In the genomic region with DNA sequence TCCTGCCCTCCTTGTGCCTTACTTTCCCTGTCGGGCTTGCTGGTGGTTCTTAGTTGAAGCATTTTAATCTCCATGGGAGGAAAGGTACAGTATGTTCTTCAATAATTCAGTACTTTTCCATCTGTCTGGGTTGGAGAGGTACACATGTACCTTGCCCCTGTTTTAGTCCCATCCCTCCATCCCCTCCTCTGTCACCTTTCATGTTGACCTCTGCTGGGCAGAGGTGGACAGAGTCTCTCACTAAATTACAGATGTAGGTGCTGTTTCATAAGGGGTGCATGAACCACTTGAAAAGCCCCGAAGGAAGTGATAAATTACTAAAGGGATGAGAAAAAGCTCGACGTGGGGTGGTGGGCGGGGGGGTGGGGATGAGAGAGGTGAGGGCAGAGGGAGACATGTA, we compare ENCODE assay signal across 10 cellular contexts. TPM values are rescaled to one million over a fixed set of nuclear protein-coding genes. Genes with fewer than 3 reads are reported as not detected.
DNase-seq lines count a peak whose midpoint lies in the region; ATAC-seq and TF ChIP-seq lines count a peak whose summit lies in the region.
"Had no signal": no experiment of that assay in that cellular context is flagged by ENCODE, and none has a peak within 500 bp of the region (broad histone marks: within the 10 kb centered on the region; RNA-seq: fewer than 3 reads in every experiment).

No MANE protein-coding gene starts in this region.

- H3K36me3 Mint-ChIP-seq in Calu3 (ENCODE audit: insufficient read depth, unreplicated experiment): peaks cover 32% of the 10 kb centered on the region

- H3K27ac ChIP-seq in RWPE1 (peak overlapping the region; percentile 94), epithelial cell of prostate (peak overlapping the region; percentile 92), rectal smooth muscle tissue (ENCODE audit: low read depth, low read length) (peak overlapping the region; percentile 94)

- no peak overlapping the region for H3K4me3 ChIP-seq in rectal smooth muscle tissue (ENCODE audit: low read length)

- DNase-seq in Calu3 (no peak), RWPE1 (ENCODE audit: low spot score) (no peak), epithelial cell of prostate (ENCODE audit: low read depth, low spot score) (no peak), cerebellum (ENCODE audit: low spot score) (no peak)
- DNase-seq: anterior cingulate cortex, NCI-H1694 had no signal

- CTCF ChIA-PET in Calu3 (lab: Charles Lee): no interaction called here
- CTCF ChIA-PET in RWPE1 (lab: Yijun Ruan, JAX): interaction anchor here (0.6 to 2.0 kb wide), 2 partner anchors 15 to 82 kb away, joined by 3 to 7 read pairs; no protein-coding TSS in a partner anchor

- H3K27me3 Mint-ChIP-seq in Calu3 (ENCODE audit: unreplicated experiment): no peaks in the 10 kb centered on the region

- H3K27me3 ChIP-seq in rectal smooth muscle tissue (ENCODE audit: control insufficient read depth, insufficient read depth, low read length): no peaks in the 10 kb centered on the region

- BruUV-seq in Calu3 (replicated peaks; lab: Mats Ljungman, UMichigan): no TSS peak

- TF ChIP-seq CTCF in Calu3 (IDR thresholded peaks at IDR 0.05; ENCODE audit: unreplicated experiment): no peak
- TF ChIP-seq CTCF in RWPE1 (conservative IDR thresholded peaks at IDR 0.05; ENCODE audit: low read depth): no peak

- no peak overlapping the region for H3K9ac ChIP-seq in rectal smooth muscle tissue (ENCODE audit: low read length)

- POLR2A ChIA-PET in RWPE1 (lab: Yijun Ruan, JAX; ENCODE audit: low non-redundant PET): no interaction called here

- no peak for ATAC-seq in GM21526 (IDR thresholded peaks at IDR 0.05; ENCODE audit: low FRiP score, unreplicated experiment)
- ATAC-seq in HG03520 (IDR thresholded peaks at IDR 0.05; ENCODE audit: unreplicated experiment): no peak
- no peak for ATAC-seq in HG02884 (IDR thresholded peaks at IDR 0.05; ENCODE audit: unreplicated experiment)

- H3K4me1 ChIP-seq in rectal smooth muscle tissue (ENCODE audit: control insufficient read depth, insufficient read depth, low read length): peaks cover 38% of the 10 kb centered on the region

- peaks cover 80% of the 10 kb centered on the region for H3K4me1 Mint-ChIP-seq in Calu3 (ENCODE audit: low read depth, unreplicated experiment)

- no peaks in the 10 kb centered on the region for H3K9me3 Mint-ChIP-seq in Calu3 (ENCODE audit: low read depth, unreplicated experiment)

- peak overlapping the region; percentile 99 for H3K27ac Mint-ChIP-seq in Calu3 (ENCODE audit: unreplicated experiment)

- intact Hi-C loops in Calu3 (cut with micrococcal nuclease; ENCODE audit: unreplicated experiment): no loop called here

- peak overlapping the region; percentile 56 for H3K4me3 Mint-ChIP-seq in Calu3 (ENCODE audit: low read depth, unreplicated experiment)

- no peaks in the 10 kb centered on the region for H3K36me3 ChIP-seq in rectal smooth muscle tissue (ENCODE audit: control insufficient read depth, insufficient read depth, low read length)

RNA-seq across cellular contexts. Expression of gene AGFG2, which starts 5.4 kb away (rescaled TPM):
- total RNA-seq in Calu3 (2022): 45.6 and 63.1 TPM in 2 replicates
- total RNA-seq in cerebellum: 4.4 TPM

RNA-seq across cellular contexts. Expression of gene SAP25, which starts 29.3 kb away (rescaled TPM):
- total RNA-seq in Calu3 (2022) (3.1 and 3.2 TPM in 2 replicates), cerebellum (not detected)

RNA-seq across cellular contexts. Expression of gene LRCH4, which starts 41.5 kb away (rescaled TPM):
- total RNA-seq in Calu3 (2022) (29.0 and 34.6 TPM in 2 replicates), cerebellum (13.6 TPM)

RNA-seq across cellular contexts. Expression of gene FBXO24, which starts 41.7 kb away (rescaled TPM):
- total RNA-seq in Calu3 (2022): 0.29 and 0.66 TPM in 2 replicates
- 0.45 TPM for total RNA-seq in cerebellum

RNA-seq across cellular contexts. Expression of gene PCOLCE, which starts 57.8 kb away (rescaled TPM):
- 4.4 and 6.1 TPM in 2 replicates for total RNA-seq in Calu3 (2022)
- 14.9 TPM for total RNA-seq in cerebellum
